In genomic region chr3:134928392-134928791, GRCh38 we compare ENCODE assay signal across 29 cellular contexts.
"Had no signal": no experiment of that assay in that cellular context is flagged by ENCODE, and none has a peak within 500 bp of the region (broad histone marks: within the 10 kb centered on the region; RNA-seq: fewer than 3 reads in every experiment).

No MANE protein-coding gene starts in this region.

- ATAC-seq: Panc1, Right ventricle myocardium inferior, T-cell had no signal

- H3K4me3 ChIP-seq: cardiac muscle cell, SK-N-MC had no signal

- H3K9ac ChIP-seq: KMS-11 had no signal

- H3K27me3 Mint-ChIP-seq: brain had no signal

- H3K9me3 Mint-ChIP-seq: activated CD4-positive, alpha-beta T cell treated with anti-CD3 and anti-CD28 coated beads, Interleukin-2, amount 10 ng/mL, durations not matched to agents 24 days and 14 days had no signal

- H3K36me3 ChIP-seq: cardiac muscle cell had no signal

- H3K4me2 ChIP-seq: KMS-11 had no signal

- H3K27ac ChIP-seq: cardiac muscle cell, KMS-11, SK-N-MC, VCaP had no signal

- H3K36me3 Mint-ChIP-seq: activated naive CD8-positive, alpha-beta T cell; T-cell had no signal

- DNase-seq: activated CD4-positive, alpha-beta T cell treated with anti-CD3 and anti-CD28 coated beads, Interleukin-2, amount 10 ng/mL, durations not matched to agents 24 days and 14 days; activated CD4-positive, alpha-beta T cell treated with anti-CD3 and anti-CD28 coated beads, Interleukin-2, amount 50 U/mL, for 48 hours; activated CD4-positive, CD25-positive, alpha-beta regulatory T cell; activated gamma-delta T cell; activated naive CD4-positive, alpha-beta T cell treated with anti-CD3 and anti-CD28 coated beads for 36 hours; activated T-cell treated with anti-CD3 and anti-CD28 coated beads for 4 hours; amygdala; cerebellar nuclear complex; MM.1S; NCI-H1105; NCI-H1436; NCI-H1694 treated with DMSO at 0.1 percent for 48 hours; NCI-H2029 treated with DMSO at 0.1 percent for 48 hours; NCI-H345; NCI-H510A; NCI-H69; NK-92 treated with Interleukin-12 subunit alpha and Interleukin-12 subunit beta, amount 100 ng/mL, for 24 hours; OCI-M1; RPMI8226; T-cell; T1000 had no signal

- H3K4me3 Mint-ChIP-seq: activated CD4-positive, alpha-beta T cell treated with anti-CD3 and anti-CD28 coated beads, Interleukin-2, amount 10 ng/mL, durations not matched to agents 24 days and 14 days; activated naive CD4-positive, alpha-beta T cell treated with anti-CD3 and anti-CD28 coated beads for 36 hours; activated naive CD8-positive, alpha-beta T cell; brain; T-cell had no signal

- H3K27ac Mint-ChIP-seq: activated CD4-positive, alpha-beta T cell treated with anti-CD3 and anti-CD28 coated beads, Interleukin-2, amount 10 ng/mL, durations not matched to agents 24 days and 14 days; activated naive CD4-positive, alpha-beta T cell treated with anti-CD3 and anti-CD28 coated beads for 36 hours; activated naive CD8-positive, alpha-beta T cell; T-cell had no signal
